8 cellular contexts compared by ENCODE assay signal in genomic region chr9:121122450-121123032, GRCh38. TPM values are rescaled to one million over a fixed set of nuclear protein-coding genes. Genes with fewer than 3 reads are reported as not detected.
A peak's percentile ranks its signal among the peaks of the same experiment; 100 is the strongest.
DNase-seq lines count a peak whose midpoint lies in the region; ATAC-seq, FAIRE-seq and TF ChIP-seq lines count a peak whose summit lies in the region.

No MANE protein-coding gene starts in this region.

- H3K27ac Mint-ChIP-seq in natural killer cell: peak overlapping the region; percentile 90 to 98

- POLR2A ChIA-PET in BJ (lab: Charles Lee): interaction anchor here (0.6 kb wide), 1 partner anchor 64 kb away, joined by 6 read pairs; no protein-coding TSS in a partner anchor

- no peak for DNase-seq in BJ (ENCODE audit: low read depth)
- DNase-seq in breast epithelium (ENCODE audit: low spot score in 2 of 2): no peak
- no peak for DNase-seq in natural killer cell
- no peak for DNase-seq in GM12892 (ENCODE audit: insufficient read length)
- no peak for DNase-seq in NCI-H187 treated with DMSO at 0.1 percent for 48 hours (lab: John Stamatoyannopoulos, UW)
- no peak for DNase-seq in activated gamma-delta T cell treated with Interleukin-2 at 50 U/mL for 16 hours

- no peaks in the 10 kb centered on the region for H3K4me1 ChIP-seq in breast epithelium

- H3K27ac ChIP-seq in KOPT-K1 (ENCODE audit: low read depth, low read length, poor library complexity, severe bottlenecking): peak overlapping the region; percentile 68
- H3K27ac ChIP-seq in breast epithelium: peak overlapping the region in 1 of 2 donors; percentile 49

- TF ChIP-seq CTCF in BJ (IDR thresholded peaks at IDR 0.05; ENCODE audit: insufficient read depth, low read depth, low read length) (no peak), breast epithelium (IDR thresholded peaks at IDR 0.05) (no peak), natural killer cell (IDR thresholded peaks at IDR 0.05) (no peak)

- H3K9me3 ChIP-seq in KOPT-K1 (ENCODE audit: insufficient read depth, low read length, poor library complexity, severe bottlenecking) (no peaks in the 10 kb centered on the region), breast epithelium (no peaks in the 10 kb centered on the region)

- CTCF ChIA-PET in BJ (lab: Yijun Ruan, JAX): interaction anchor here (0.6 to 1.4 kb wide), 3 partner anchors 11 to 44 kb away, joined by 3 to 5 read pairs (median 3); no protein-coding TSS in a partner anchor

- no peaks in the 10 kb centered on the region for H3K36me3 Mint-ChIP-seq in natural killer cell

- H3K27me3 Mint-ChIP-seq in natural killer cell (ENCODE audit: low read depth in 2 of 2): no peaks in the 10 kb centered on the region

- intact Hi-C loops in breast epithelium (cut with DNase I; ENCODE audit: low total_unique reads) (no loop called here), natural killer cell (cut with micrococcal nuclease) (loop anchor here (5.0 kb wide), 2 partner anchors 80 to 140 kb away; partner anchors contain the start of gene RAB14)

- H3K36me3 ChIP-seq in BJ (ENCODE audit: control insufficient read depth, insufficient read depth, low read length) (no peaks in the 10 kb centered on the region), KOPT-K1 (ENCODE audit: insufficient read depth, low read length) (peaks cover 53% of the 10 kb centered on the region), breast epithelium (no peaks in the 10 kb centered on the region)

- ATAC-seq in natural killer cell: no peak
- ATAC-seq in HG03460 (IDR thresholded peaks at IDR 0.05; ENCODE audit: unreplicated experiment): no peak

- TF ChIP-seq POLR2A in breast epithelium (IDR thresholded peaks at IDR 0.05): no peak
- no peak for TF ChIP-seq POLR2A in GM12892 (IDR thresholded peaks at IDR 0.05; ENCODE audit: low read depth, low read length)

- H3K4me3 ChIP-seq in BJ (ENCODE audit: low read depth, low read length) (peak overlapping the region; percentile 46), breast epithelium (peak overlapping the region; percentile 34 to 55 (median 52))

- H3K9me3 Mint-ChIP-seq in natural killer cell: no peaks in the 10 kb centered on the region

- no peak for FAIRE-seq in GM12892 (lab: Jason Lieb, UNC)

- peaks cover 36 to 40% of the 10 kb centered on the region in 2 donors for H3K4me1 Mint-ChIP-seq in natural killer cell

- H3K27me3 ChIP-seq in BJ (ENCODE audit: control insufficient read depth, insufficient read depth, low read length) (no peaks in the 10 kb centered on the region), breast epithelium (no peaks in the 10 kb centered on the region)

- peak overlapping the region; percentile 98 for H3K4me3 Mint-ChIP-seq in natural killer cell

RNA-seq across cellular contexts. Expression of gene CNTRL, which starts 47.8 kb away (rescaled TPM):
- polyA plus RNA-seq in BJ (2011; rRNA removed): 3.6 and 5.2 TPM in 2 replicates
- 3.3 and 4.4 TPM in 2 replicates for polyA minus RNA-seq in BJ (2011; rRNA and poly(A)+ RNA removed)
- total RNA-seq in breast epithelium (10 to 100 TPM; 18.4 to 26.8 (median 22.9) TPM), natural killer cell (10 to 100 TPM; 59.1 to 74.3 (median 60.0) TPM)
- 35.5 TPM for polyA plus RNA-seq in GM12892 (2012; ENCODE audit: missing spikeins)
